ENCODE assay signal across 1 cellular context in genomic region chr4:182246401-182247205, GRCh38.
TF ChIP-seq lines count a peak whose summit lies in the region.

No MANE protein-coding gene starts in this region.

TF ChIP-seq in IMR-90, 13 proteins besides CTCF, POLR2A, EP300 and RAD21:
- TF ChIP-seq RCOR1 (IDR thresholded peaks at IDR 0.05; ENCODE audit: insufficient replicate concordance, low read length), result no peak
- TF ChIP-seq NFE2L2 (IDR thresholded peaks at IDR 0.05; ENCODE audit: low read depth, low read length), result no peak
- TF ChIP-seq RFX5 (IDR thresholded peaks at IDR 0.05; ENCODE audit: low read depth, low read length), result no peak
- TF ChIP-seq BHLHE40 (IDR thresholded peaks at IDR 0.05; ENCODE audit: low read depth, low read length), result peak; percentile 56
- TF ChIP-seq, protein P1, sequence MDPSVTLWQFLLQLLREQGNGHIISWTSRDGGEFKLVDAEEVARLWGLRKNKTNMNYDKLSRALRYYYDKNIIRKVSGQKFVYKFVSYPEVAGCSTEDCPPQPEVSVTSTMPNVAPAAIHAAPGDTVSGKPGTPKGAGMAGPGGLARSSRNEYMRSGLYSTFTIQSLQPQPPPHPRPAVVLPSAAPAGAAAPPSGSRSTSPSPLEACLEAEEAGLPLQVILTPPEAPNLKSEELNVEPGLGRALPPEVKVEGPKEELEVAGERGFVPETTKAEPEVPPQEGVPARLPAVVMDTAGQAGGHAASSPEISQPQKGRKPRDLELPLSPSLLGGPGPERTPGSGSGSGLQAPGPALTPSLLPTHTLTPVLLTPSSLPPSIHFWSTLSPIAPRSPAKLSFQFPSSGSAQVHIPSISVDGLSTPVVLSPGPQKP (IDR thresholded peaks at IDR 0.05; ENCODE audit: borderline replicate concordance, low read depth, low read length), result no peak
- TF ChIP-seq FOS (IDR thresholded peaks at IDR 0.05; ENCODE audit: low read depth, low read length), result peak; percentile 20; the same call in 1 of the 2 replicates
- TF ChIP-seq SMC3 (IDR thresholded peaks at IDR 0.05; ENCODE audit: low read depth, low read length), result no peak
- TF ChIP-seq MAZ (IDR thresholded peaks at IDR 0.05; ENCODE audit: borderline replicate concordance, low read depth, low read length), result no peak
- TF ChIP-seq MAFK (IDR thresholded peaks at IDR 0.05; ENCODE audit: low read depth, low read length), result 0 out of 2 replicates have a peak, but pooled peaks have one; percentile 35
- TF ChIP-seq CEBPB (IDR thresholded peaks at IDR 0.05; ENCODE audit: low read depth, low read length), result peak; percentile 34; the same call in 1 of the 2 replicates
- TF ChIP-seq, protein P2, sequence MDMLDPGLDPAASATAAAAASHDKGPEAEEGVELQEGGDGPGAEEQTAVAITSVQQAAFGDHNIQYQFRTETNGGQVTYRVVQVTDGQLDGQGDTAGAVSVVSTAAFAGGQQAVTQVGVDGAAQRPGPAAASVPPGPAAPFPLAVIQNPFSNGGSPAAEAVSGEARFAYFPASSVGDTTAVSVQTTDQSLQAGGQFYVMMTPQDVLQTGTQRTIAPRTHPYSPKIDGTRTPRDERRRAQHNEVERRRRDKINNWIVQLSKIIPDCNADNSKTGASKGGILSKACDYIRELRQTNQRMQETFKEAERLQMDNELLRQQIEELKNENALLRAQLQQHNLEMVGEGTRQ (IDR thresholded peaks at IDR 0.05; ENCODE audit: low read depth, low read length), result no peak
- no peak for TF ChIP-seq MXI1 (IDR thresholded peaks at IDR 0.05; ENCODE audit: borderline replicate concordance, low read depth, low read length)
- no peak for TF ChIP-seq CHD1 (IDR thresholded peaks at IDR 0.05; ENCODE audit: low read depth, low read length)
